16 cellular contexts compared by ENCODE assay signal in the genomic region with DNA sequence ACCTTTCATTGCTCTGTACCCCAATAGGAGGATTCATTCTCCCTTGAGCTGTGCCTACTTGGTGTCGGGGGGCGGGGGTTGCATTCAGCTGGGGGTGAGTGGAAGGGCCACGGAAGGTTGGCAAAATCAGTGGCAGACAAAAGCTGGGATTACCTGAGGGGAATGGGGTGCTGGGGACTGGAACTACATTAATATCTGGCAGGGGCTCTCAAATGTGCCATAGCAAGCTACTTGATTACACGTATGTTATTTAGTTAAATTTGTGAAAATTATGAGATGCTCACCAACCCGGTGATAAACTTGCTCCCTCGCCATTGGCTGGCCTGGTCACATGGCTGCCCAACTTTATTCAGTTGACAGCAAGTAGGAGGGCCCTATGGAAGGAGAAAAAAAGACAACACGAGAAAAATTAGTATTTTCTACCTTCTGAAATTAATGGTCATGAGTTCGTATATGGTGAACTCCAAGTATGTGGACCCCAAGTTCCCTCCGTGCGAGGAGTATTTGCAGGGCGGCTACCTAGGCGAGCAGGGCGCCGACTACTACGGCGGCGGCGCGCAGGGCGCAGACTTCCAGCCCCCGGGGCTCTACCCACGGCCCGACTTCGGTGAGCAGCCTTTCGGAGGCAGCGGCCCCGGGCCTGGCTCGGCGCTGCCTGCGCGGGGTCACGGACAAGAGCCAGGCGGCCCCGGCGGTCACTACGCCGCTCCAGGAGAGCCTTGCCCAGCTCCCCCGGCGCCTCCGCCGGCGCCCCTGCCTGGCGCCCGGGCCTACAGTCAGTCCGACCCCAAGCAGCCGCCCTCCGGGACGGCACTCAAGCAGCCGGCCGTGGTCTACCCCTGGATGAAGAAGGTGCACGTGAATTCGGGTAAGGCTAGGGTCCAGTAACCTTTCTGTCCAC. TPM values are rescaled to one million over a fixed set of nuclear protein-coding genes. Genes with fewer than 3 reads are reported as not detected.
A peak's percentile ranks its signal among the peaks of the same experiment; 100 is the strongest.
DNase-seq lines count a peak whose midpoint lies in the region; ATAC-seq and TF ChIP-seq lines count a peak whose summit lies in the region.
"Had no signal": no experiment of that assay in that cellular context is flagged by ENCODE, and none has a peak within 500 bp of the region (broad histone marks: within the 10 kb centered on the region; RNA-seq: fewer than 3 reads in every experiment).

A gene (plus strand): TSS at position 352 of the 901 bp plus-strand sequence. CDS start 84 bp downstream, at position 436.

- DNase-seq in stimulated activated naive CD8-positive, alpha-beta T cell treated with anti-CD3 and anti-CD28 coated beads, Interleukin-15, amount 100 ng/mL, for 72 hours: no peak
- no peak for DNase-seq in stimulated activated naive CD8-positive, alpha-beta T cell treated with anti-CD3 and anti-CD28 coated beads, Interleukin-15, Interleukin-2, amounts not matched to agents 100 U/mL and 50 U/mL, for 24 hours
- DNase-seq in brain microvascular endothelial cell (no peak), mesenteric fat pad (ENCODE audit: low spot score) (peak; percentile 73), aorta (peak in 1 of 2 donors; percentile 67)
- DNase-seq: caudate nucleus; NCI-H1105 treated with DMSO at 0.1 percent for 48 hours; NCI-H69; occipital lobe; stimulated activated CD4-positive, alpha-beta T cell treated with anti-CD3 and anti-CD28 coated beads, Interleukin-1b, Interleukin-23, amount 100 ng/mL, for 48 hours had no signal

- peak; percentile 4 for ATAC-seq in stimulated activated naive CD8-positive, alpha-beta T cell treated with anti-CD3 and anti-CD28 coated beads, Interleukin-15, amount 100 ng/mL, for 72 hours
- no peak for ATAC-seq in stimulated activated naive CD8-positive, alpha-beta T cell treated with anti-CD3 and anti-CD28 coated beads, Interleukin-15, Interleukin-2, amounts not matched to agents 100 U/mL and 50 U/mL, for 24 hours
- ATAC-seq in aorta (ENCODE audit: low FRiP score): peak; percentile 12
- no peak for ATAC-seq in GM19023 (IDR thresholded peaks at IDR 0.05; ENCODE audit: unreplicated experiment)
- ATAC-seq in HG02798 (IDR thresholded peaks at IDR 0.05; ENCODE audit: poor library complexity, unreplicated experiment): no peak
- no peak for ATAC-seq in GM21447 (IDR thresholded peaks at IDR 0.05; ENCODE audit: unreplicated experiment)

- intact Hi-C loops in aorta (cut with DNase I): no loop called here

- H3K27me3 ChIP-seq in brain microvascular endothelial cell (replicated peaks): peaks cover 93% of the 10 kb centered on the region
- no peaks in the 10 kb centered on the region for H3K27me3 ChIP-seq in aorta (ENCODE audit: control insufficient read depth in 1 of 2, insufficient read depth in 2 of 2, low read length in 1 of 2)
- H3K27me3 ChIP-seq: SJSA1 had no signal

- H3K36me3 ChIP-seq in brain microvascular endothelial cell (replicated peaks): no peaks in the 10 kb centered on the region
- no peaks in the 10 kb centered on the region for H3K36me3 ChIP-seq in aorta (ENCODE audit: control insufficient read depth in 1 of 2, insufficient read depth in 2 of 2, low read length in 1 of 2)

- no peaks in the 10 kb centered on the region for H3K9me3 ChIP-seq in aorta (ENCODE audit: control insufficient read depth, low read length)
- H3K9me3 ChIP-seq: SJSA1 had no signal

- H3K27me3 Mint-ChIP-seq in stimulated activated naive CD8-positive, alpha-beta T cell treated with anti-CD3 and anti-CD28 coated beads, Interleukin-15, amount 100 ng/mL, for 72 hours: peaks cover 99% of the 10 kb centered on the region

- no peaks in the 10 kb centered on the region for H3K4me1 ChIP-seq in aorta (ENCODE audit: control insufficient read depth in 1 of 2, insufficient read depth in 2 of 2, low read length in 2 of 2)
- H3K4me1 ChIP-seq: SJSA1 had no signal

- H3K4me1 Mint-ChIP-seq in stimulated activated naive CD8-positive, alpha-beta T cell treated with anti-CD3 and anti-CD28 coated beads, Interleukin-15, amount 100 ng/mL, for 72 hours: peaks cover 14% of the 10 kb centered on the region

- in situ Hi-C loops in brain microvascular endothelial cell (cut with HindIII; ENCODE audit: low pct_ligation_motif_present, low sequenced_read_pairs): no loop called here

- H3K4me3 ChIP-seq in brain microvascular endothelial cell (ENCODE audit: low read depth, low read length): peak within 1 kb of the TSS; percentile 43
- H3K4me3 ChIP-seq in aorta (ENCODE audit: low read length in 2 of 2): no peak within 1 kb of the TSS
- H3K4me3 ChIP-seq: SJSA1 had no signal

- peak within 1 kb of the TSS; percentile 57 to 63 for H3K4me3 Mint-ChIP-seq in stimulated activated naive CD8-positive, alpha-beta T cell treated with anti-CD3 and anti-CD28 coated beads, Interleukin-15, amount 100 ng/mL, for 72 hours

- no peaks in the 10 kb centered on the region for H3K9me3 Mint-ChIP-seq in stimulated activated naive CD8-positive, alpha-beta T cell treated with anti-CD3 and anti-CD28 coated beads, Interleukin-15, amount 100 ng/mL, for 72 hours

- no peak for TF ChIP-seq CTCF in brain microvascular endothelial cell (IDR thresholded peaks at IDR 0.05; ENCODE audit: low read depth, low read length, missing control alignments)

- H3K27ac ChIP-seq in brain microvascular endothelial cell (no peak within 1 kb of the TSS), aorta (ENCODE audit: low read depth in 1 of 2, low read length in 2 of 2) (no peak within 1 kb of the TSS)
- H3K27ac ChIP-seq: SJSA1 had no signal

- no peak within 1 kb of the TSS for H3K27ac Mint-ChIP-seq in stimulated activated naive CD8-positive, alpha-beta T cell treated with anti-CD3 and anti-CD28 coated beads, Interleukin-15, amount 100 ng/mL, for 72 hours

- WGBS in aorta, 2 donors: 46 to 72% methylated on average over 52 of the region's 52 CpGs

RNA-seq across cellular contexts. Expression of the gene that starts here (rescaled TPM):
- 4.1 TPM for total RNA-seq in mesenteric fat pad
- 1 to 10 TPM; 7.7 to 9.8 TPM for total RNA-seq in aorta
- 1 to 10 TPM in 1 of 2 donors, not detected in 1; 7.7 TPM for polyA plus RNA-seq in aorta
- total RNA-seq: fibroblast of lung, occipital lobe had no signal
- polyA plus RNA-seq: CD14-positive monocyte, fibroblast of lung had no signal

Comparison
In these comparisons a context has a peak if more than half of its experiments do, and no peak if none do; other contexts are left out.
1. ATAC-seq: peak in stimulated activated naive CD8-positive, alpha-beta T cell treated with anti-CD3 and anti-CD28 coated beads, Interleukin-15, amount 100 ng/mL, for 72 hours (single experiment) and aorta (single experiment); none in stimulated activated naive CD8-positive, alpha-beta T cell treated with anti-CD3 and anti-CD28 coated beads, Interleukin-15, Interleukin-2, amounts not matched to agents 100 U/mL and 50 U/mL, for 24 hours (single experiment), GM19023 (single experiment), HG02798 (single experiment) and GM21447 (single experiment).